In genomic region chr3:43994594-43995077, GRCh38 we compare ENCODE assay signal across 9 cellular contexts.
A peak's percentile ranks its signal among the peaks of the same experiment; 100 is the strongest.
DNase-seq lines count a peak whose midpoint lies in the region; ATAC-seq and TF ChIP-seq lines count a peak whose summit lies in the region.
"Had no signal": no experiment of that assay in that cellular context is flagged by ENCODE, and none has a peak within 500 bp of the region (broad histone marks: within the 10 kb centered on the region; RNA-seq: fewer than 3 reads in every experiment).

No MANE protein-coding gene starts in this region.

- intact Hi-C loops in CD8-positive, alpha-beta T cell (cut with DNase I, micrococcal nuclease): no loop called here

- H3K27me3 ChIP-seq in CD8-positive, alpha-beta T cell (ENCODE audit: insufficient read depth, low read length): peaks cover 52% of the 10 kb centered on the region
- H3K27me3 ChIP-seq in HUES6 (ENCODE audit: control insufficient read depth, insufficient read depth, low read length): peaks cover 73% of the 10 kb centered on the region

- CTCF ChIA-PET in CD8-positive, alpha-beta T cell (lab: Charles Lee): no interaction called here

- peaks cover under 1% of the 10 kb centered on the region for H3K9me3 ChIP-seq in CD8-positive, alpha-beta T cell (ENCODE audit: low read length)
- H3K9me3 ChIP-seq in HUES6 (ENCODE audit: control insufficient read depth, insufficient read depth, low read depth, low read length): 0 out of 2 replicates have a peak, but pooled peaks cover 2% of the 10 kb centered on the region
- H3K9me3 ChIP-seq: MG63 had no signal

- POLR2A ChIA-PET in CD8-positive, alpha-beta T cell (lab: Charles Lee): interaction anchor here (0.8 kb wide), 1 partner anchor 9 kb away, joined by 3 read pairs; no protein-coding TSS in a partner anchor

- H3K4me3 ChIP-seq in CD8-positive, alpha-beta T cell (ENCODE audit: low read depth, low read length): peak overlapping the region; percentile 52
- H3K4me3 ChIP-seq in HUES6 (ENCODE audit: low read depth, low read length) (peak overlapping the region; percentile 78), astrocyte of the spinal cord (ENCODE audit: low read depth, low read length) (peak overlapping the region; percentile 77)
- H3K4me3 ChIP-seq: MG63 had no signal

- no peak for DNase-seq in CD8-positive, alpha-beta T cell
- DNase-seq in astrocyte of the spinal cord (ENCODE audit: low read depth, low spot score) (no peak), C1 segment of cervical spinal cord (lab: John Stamatoyannopoulos, UW) (no peak), G401 (ENCODE audit: low spot score) (no peak), NCI-H446 treated with DMSO at 0.1 percent for 48 hours (lab: John Stamatoyannopoulos, UW) (no peak)
- no peak for DNase-seq in natural killer cell treated with Interleukin-12 subunit alpha and Interleukin-12 subunit beta and Interleukin-15 and Interleukin-18, amount 100 ng/mL, for 72 hours (ENCODE audit: low spot score)

- no peaks in the 10 kb centered on the region for H3K36me3 Mint-ChIP-seq in CD8-positive, alpha-beta T cell
- peaks cover 7% of the 10 kb centered on the region for H3K36me3 Mint-ChIP-seq in natural killer cell treated with Interleukin-12 subunit alpha and Interleukin-12 subunit beta and Interleukin-15 and Interleukin-18, amount 100 ng/mL, for 72 hours

- TF ChIP-seq CTCF in CD8-positive, alpha-beta T cell (IDR thresholded peaks at IDR 0.05): no peak
- no peak for TF ChIP-seq CTCF in astrocyte of the spinal cord (IDR thresholded peaks at IDR 0.05; ENCODE audit: low read depth, low read length)

- H3K4me1 Mint-ChIP-seq in CD8-positive, alpha-beta T cell (ENCODE audit: low read depth): peaks cover 41% of the 10 kb centered on the region
- peaks cover 12 to 20% of the 10 kb centered on the region in 2 donors for H3K4me1 Mint-ChIP-seq in natural killer cell treated with Interleukin-12 subunit alpha and Interleukin-12 subunit beta and Interleukin-15 and Interleukin-18, amount 100 ng/mL, for 72 hours (ENCODE audit: low read depth in 2 of 2)

- ATAC-seq in CD8-positive, alpha-beta T cell: no peak
- ATAC-seq in natural killer cell treated with Interleukin-12 subunit alpha and Interleukin-12 subunit beta and Interleukin-15 and Interleukin-18, amount 100 ng/mL, for 72 hours: peak; percentile 6 to 17
- no peak for ATAC-seq in HG03108 (IDR thresholded peaks at IDR 0.05; ENCODE audit: unreplicated experiment)

- peaks cover 13% of the 10 kb centered on the region for H3K9me3 Mint-ChIP-seq in CD8-positive, alpha-beta T cell
- peaks cover 7% of the 10 kb centered on the region for H3K9me3 Mint-ChIP-seq in natural killer cell treated with Interleukin-12 subunit alpha and Interleukin-12 subunit beta and Interleukin-15 and Interleukin-18, amount 100 ng/mL, for 72 hours

- no peaks in the 10 kb centered on the region for H3K36me3 ChIP-seq in CD8-positive, alpha-beta T cell (ENCODE audit: insufficient read depth, low read length)
- no peaks in the 10 kb centered on the region for H3K36me3 ChIP-seq in HUES6 (ENCODE audit: control insufficient read depth, insufficient read depth, low read length)
- H3K36me3 ChIP-seq: MG63 had no signal

- H3K4me1 ChIP-seq in CD8-positive, alpha-beta T cell (ENCODE audit: insufficient read depth, low read length): peaks cover 45% of the 10 kb centered on the region
- H3K4me1 ChIP-seq in HUES6 (ENCODE audit: control insufficient read depth, insufficient read depth, low read length): peaks cover 11% of the 10 kb centered on the region; the same call in 1 of the 2 replicates

- in situ Hi-C loops in astrocyte of the spinal cord (cut with HindIII; ENCODE audit: low sequenced_read_pairs): no loop called here
- in situ Hi-C loops in G401 (cut with HindIII; ENCODE audit: low sequenced_read_pairs): no loop called here

- H3K27ac ChIP-seq in CD8-positive, alpha-beta T cell (ENCODE audit: low read depth, low read length): no peak overlapping the region
- no peak overlapping the region for H3K27ac ChIP-seq in HUES6 (ENCODE audit: low read depth, low read length)

- no peak overlapping the region for H3K9ac ChIP-seq in HUES6 (ENCODE audit: low read length)

- H3K4me3 Mint-ChIP-seq in CD8-positive, alpha-beta T cell: peak overlapping the region; percentile 80
- H3K4me3 Mint-ChIP-seq in natural killer cell treated with Interleukin-12 subunit alpha and Interleukin-12 subunit beta and Interleukin-15 and Interleukin-18, amount 100 ng/mL, for 72 hours: peak overlapping the region; percentile 71

- no peak overlapping the region for H3K27ac Mint-ChIP-seq in CD8-positive, alpha-beta T cell
- H3K27ac Mint-ChIP-seq in natural killer cell treated with Interleukin-12 subunit alpha and Interleukin-12 subunit beta and Interleukin-15 and Interleukin-18, amount 100 ng/mL, for 72 hours: no peak overlapping the region

- H3K27me3 Mint-ChIP-seq in CD8-positive, alpha-beta T cell (ENCODE audit: low read depth): peaks cover 73% of the 10 kb centered on the region
- H3K27me3 Mint-ChIP-seq in natural killer cell treated with Interleukin-12 subunit alpha and Interleukin-12 subunit beta and Interleukin-15 and Interleukin-18, amount 100 ng/mL, for 72 hours: peaks cover 59 to 77% of the 10 kb centered on the region in 2 donors

Comparison
In these comparisons a context has a peak if more than half of its experiments do, and no peak if none do; other contexts are left out.
1. ATAC-seq: peak in natural killer cell treated with Interleukin-12 subunit alpha and Interleukin-12 subunit beta and Interleukin-15 and Interleukin-18, amount 100 ng/mL, for 72 hours (2 of 2); none in CD8-positive, alpha-beta T cell (single experiment) and HG03108 (single experiment).
2. Peak in every context shown above with its lines, with median percentiles within 50 percentile points of each other: H3K4me3 ChIP-seq.